In the genomic region with DNA sequence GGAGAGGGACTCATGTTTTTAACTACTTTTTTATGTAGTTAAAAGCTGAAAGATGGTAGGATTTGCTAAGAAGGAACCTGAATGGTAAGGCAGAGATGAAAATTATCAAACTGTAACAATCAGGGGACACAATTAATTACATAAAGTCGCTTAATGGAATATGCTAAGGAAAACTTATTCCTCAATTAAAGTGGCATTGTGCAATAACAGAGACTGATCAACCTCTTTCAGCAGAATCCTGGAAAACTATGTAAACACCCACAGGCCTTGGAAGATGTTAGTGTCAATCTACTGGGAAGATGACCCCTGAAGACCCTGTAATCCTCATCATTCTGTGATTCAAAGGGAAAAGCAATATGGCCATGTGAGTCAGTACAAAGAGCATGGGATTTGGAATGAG, we compare ENCODE assay signal across 30 cellular contexts. TPM values are rescaled to one million over a fixed set of nuclear protein-coding genes. Genes with fewer than 3 reads are reported as not detected.
DNase-seq lines count a peak whose midpoint lies in the region; ATAC-seq, FAIRE-seq and TF ChIP-seq lines count a peak whose summit lies in the region.
"Had no signal": no experiment of that assay in that cellular context is flagged by ENCODE, and none has a peak within 500 bp of the region (broad histone marks: within the 10 kb centered on the region; RNA-seq: fewer than 3 reads in every experiment).

No MANE protein-coding gene starts in this region.

- no peak overlapping the region for H2BK120ac ChIP-seq in IMR-90 (ENCODE audit: low read depth, low read length)

- WGBS in IMR-90 (ENCODE audit: extremely low coverage in 2 of 2, insufficient read length in 1 of 2), 2 experiments = no CpG with 5 or more reads among the region's 1 CpG
- WGBS in K562 (ENCODE audit: insufficient coverage, low coverage, missing lambda C conversion rate) = 5% methylated on average over 1 of the region's 1 CpG
- WGBS in transverse colon (ENCODE audit: low coverage in 1 of 2), 2 donors = 70 to 95% methylated on average over 1 of the region's 1 CpG

- dilution Hi-C loops in IMR-90 (cut with HindIII; ENCODE audit: low sequenced_read_pairs, unreplicated experiment) = no loop called here

- TF ChIP-seq RAD21 in IMR-90 (IDR thresholded peaks at IDR 0.05; ENCODE audit: low read length) (no peak), K562 (CRISPR knock-in tag; conservative IDR thresholded peaks at IDR 0.05 in 1 of 2, IDR thresholded peaks at IDR 0.05 in 1 of 2) (no peak)

- intact Hi-C loops in IMR-90 (cut with micrococcal nuclease) (no loop called here), K562 (cut with micrococcal nuclease) (no loop called here), gastrocnemius medialis (cut with DNase I; ENCODE audit: low total_unique reads) (no loop called here), transverse colon (cut with DNase I; ENCODE audit: low total_unique reads) (no loop called here)

- H3K56ac ChIP-seq in IMR-90 (ENCODE audit: extremely low read depth, insufficient read depth, low read length) = no peak overlapping the region

- in situ Hi-C loops in IMR-90 (cut with MboI; ENCODE audit: low sequenced_read_pairs) = no loop called here
- in situ Hi-C loops in K562 (cut with MboI) = no loop called here
- in situ Hi-C loops in gastrocnemius medialis (cut with MboI; ENCODE audit: low sequenced_read_pairs in 4 of 4) = no loop called here
- in situ Hi-C loops in transverse colon (cut with MboI; ENCODE audit: low pct_ligation_motif_present in 1 of 4, low pct_unique_long_range_greater_than_20kb in 1 of 4, low sequenced_read_pairs in 3 of 4) = no loop called here

- H3K36me3 ChIP-seq in IMR-90 (ENCODE audit: control insufficient read depth, insufficient read depth, low read length) (no peaks in the 10 kb centered on the region), K562 (ENCODE audit: control insufficient read depth, insufficient read depth, low read length) (no peaks in the 10 kb centered on the region), osteoblast (ENCODE audit: insufficient read depth, low read length) (no peaks in the 10 kb centered on the region), gastrocnemius medialis (no peaks in the 10 kb centered on the region), transverse colon (no peaks in the 10 kb centered on the region)
- H3K36me3 ChIP-seq: BE2C, BLaER1 had no signal

- H3K27me3 ChIP-seq in IMR-90 (ENCODE audit: control insufficient read depth, insufficient read depth, low read length) (no peaks in the 10 kb centered on the region), K562 (ENCODE audit: control insufficient read depth in 2 of 2, insufficient read depth in 2 of 2, low read length in 2 of 2) (peaks cover 0 to 5% of the 10 kb centered on the region in 2 experiments; a peak in 2 of 5 replicates), osteoblast (ENCODE audit: insufficient read depth, low read length) (no peaks in the 10 kb centered on the region), gastrocnemius medialis (no peaks in the 10 kb centered on the region), transverse colon (no peaks in the 10 kb centered on the region)
- H3K27me3 ChIP-seq: BE2C, BLaER1 had no signal

- no peak overlapping the region for H2BK20ac ChIP-seq in IMR-90 (ENCODE audit: low read depth, low read length)

- H3K4me2 ChIP-seq in IMR-90 (ENCODE audit: low read depth, low read length) (no peak overlapping the region), K562 (ENCODE audit: insufficient read depth, low read length) (no peak overlapping the region), osteoblast (ENCODE audit: insufficient read depth, low read length) (no peak overlapping the region)
- H3K4me2 ChIP-seq: BLaER1 had no signal

- H2BK15ac ChIP-seq in IMR-90 (ENCODE audit: low read depth, low read length) = no peak overlapping the region

- no peak overlapping the region for H2AFZ ChIP-seq in IMR-90 (replicated peaks; ENCODE audit: low read length, poor library complexity)
- no peak overlapping the region for H2AFZ ChIP-seq in K562 (ENCODE audit: low read depth, low read length)
- no peak overlapping the region for H2AFZ ChIP-seq in osteoblast (ENCODE audit: low read length)

- no peak overlapping the region for H3K14ac ChIP-seq in IMR-90 (replicated peaks; ENCODE audit: low read depth, low read length)

- H2AK9ac ChIP-seq in IMR-90 (replicated peaks; ENCODE audit: low read depth, low read length, poor library complexity) = no peak overlapping the region

- no peak overlapping the region for H3K9ac ChIP-seq in IMR-90 (ENCODE audit: low read depth, low read length)
- no peak overlapping the region for H3K9ac ChIP-seq in K562 (ENCODE audit: insufficient read depth in 1 of 2, low read depth in 2 of 2, low read length in 2 of 2)
- H3K9ac ChIP-seq: BLaER1 had no signal

- DNase-seq in IMR-90 = no peak
- no peak for DNase-seq in K562 (ENCODE audit: extremely low read depth in 1 of 4, low spot score in 3 of 4)
- DNase-seq in osteoblast (ENCODE audit: insufficient read length, low spot score, missing footprints) = peak; percentile 41
- no peak for DNase-seq in gastrocnemius medialis
- no peak for DNase-seq in transverse colon
- DNase-seq: 8988T; ACHN; BE2C; C1 segment of cervical spinal cord; CD4-positive, alpha-beta memory T cell; CD4-positive, CD25-positive, alpha-beta regulatory T cell; CD8-positive, alpha-beta memory T cell; COR-L47; DMS 273 treated with DMSO at 0.1 percent for 48 hours; DMS153; DMS53; DMS79; DND-41; EL; GDM1 had no signal

- TF ChIP-seq EP300 in K562 (IDR thresholded peaks at IDR 0.05; ENCODE audit: low read length) (no peak), transverse colon (IDR thresholded peaks at IDR 0.05; ENCODE audit: low read depth) (no peak)

- H4K8ac ChIP-seq in IMR-90 (ENCODE audit: low read depth in 2 of 2, low read length in 2 of 2) = no peak overlapping the region

- H3K9me3 ChIP-seq in IMR-90 (ENCODE audit: control insufficient read depth, insufficient read depth, low read length) (no peaks in the 10 kb centered on the region), K562 (replicated peaks; ENCODE audit: control insufficient read depth, insufficient read depth, low read depth, low read length) (no peaks in the 10 kb centered on the region), osteoblast (ENCODE audit: low read depth, low read length) (no peaks in the 10 kb centered on the region), gastrocnemius medialis (no peaks in the 10 kb centered on the region), transverse colon (no peaks in the 10 kb centered on the region)
- H3K9me3 ChIP-seq: BE2C had no signal

- H3K9me1 ChIP-seq in IMR-90 (ENCODE audit: insufficient read depth, low read length) (no peaks in the 10 kb centered on the region), K562 (ENCODE audit: control insufficient read depth, insufficient read depth, low read length) (no peaks in the 10 kb centered on the region)

- no peaks in the 10 kb centered on the region for H4K20me1 ChIP-seq in IMR-90 (ENCODE audit: insufficient read depth, low read length)
- no peaks in the 10 kb centered on the region for H4K20me1 ChIP-seq in K562 (replicated peaks; ENCODE audit: control insufficient read depth, insufficient read depth, low read length)
- H4K20me1 ChIP-seq in osteoblast (ENCODE audit: insufficient read depth, low read length) = no peaks in the 10 kb centered on the region
- H4K20me1 ChIP-seq: BLaER1 had no signal

- POLR2A ChIA-PET in IMR-90 (lab: Charles Lee; ENCODE audit: unreplicated experiment) = no interaction called here
- POLR2A ChIA-PET in K562 (lab: Yijun Ruan, JAX) = interaction anchor here (0.6 kb wide), 1 partner anchor 9 kb away, joined by 3 read pairs; no protein-coding TSS in a partner anchor

- H3K4me1 ChIP-seq in IMR-90 (ENCODE audit: control insufficient read depth, insufficient read depth, low read length) (no peaks in the 10 kb centered on the region), K562 (replicated peaks in 1 of 2; ENCODE audit: control insufficient read depth in 2 of 2, insufficient read depth in 2 of 2, low read length in 2 of 2) (no peaks in the 10 kb centered on the region), osteoblast (ENCODE audit: insufficient read depth, low read length) (no peaks in the 10 kb centered on the region), gastrocnemius medialis (no peaks in the 10 kb centered on the region), transverse colon (no peaks in the 10 kb centered on the region)
- H3K4me1 ChIP-seq: BLaER1 had no signal

- H3K4me3 ChIP-seq in IMR-90 (ENCODE audit: insufficient read depth, low read depth, low read length) = no peak overlapping the region
- H3K4me3 ChIP-seq in K562 = no peak overlapping the region
- no peak overlapping the region for H3K4me3 ChIP-seq in osteoblast (ENCODE audit: insufficient read depth, low read length)
- H3K4me3 ChIP-seq in gastrocnemius medialis = no peak overlapping the region
- no peak overlapping the region for H3K4me3 ChIP-seq in transverse colon
- H3K4me3 ChIP-seq: BLaER1, GM12878 had no signal

- no peak overlapping the region for H4K91ac ChIP-seq in IMR-90 (ENCODE audit: insufficient read depth, low read depth, low read length)

- H3K27ac ChIP-seq in IMR-90 (ENCODE audit: insufficient read depth, low read length) (no peak overlapping the region), K562 (ENCODE audit: extremely low read depth, low read depth, low read length) (no peak overlapping the region), osteoblast (ENCODE audit: low read depth, low read length) (no peak overlapping the region), gastrocnemius medialis (no peak overlapping the region), transverse colon (no peak overlapping the region)
- H3K27ac ChIP-seq: BLaER1 had no signal

- no peak for TF ChIP-seq CTCF in IMR-90 (conservative IDR thresholded peaks at IDR 0.05; ENCODE audit: low read depth, low read length)
- TF ChIP-seq CTCF in K562 (IDR thresholded peaks at IDR 0.05 in 2 of 3, conservative IDR thresholded peaks at IDR 0.05 in 1 of 3; ENCODE audit: insufficient read depth in 2 of 3, low read depth in 1 of 3, low read length in 3 of 3) = no peak
- no peak for TF ChIP-seq CTCF in osteoblast (IDR thresholded peaks at IDR 0.05; ENCODE audit: extremely low read depth, low read depth, low read length)
- TF ChIP-seq CTCF in gastrocnemius medialis (IDR thresholded peaks at IDR 0.05 in 4 of 5, conservative IDR thresholded peaks at IDR 0.05 in 1 of 5) = no peak
- no peak for TF ChIP-seq CTCF in transverse colon (IDR thresholded peaks at IDR 0.05)

- H2AK5ac ChIP-seq in IMR-90 (ENCODE audit: low read depth, low read length) = no peak overlapping the region

- BruUV-seq in IMR-90 (replicated peaks; lab: Mats Ljungman, UMichigan) (no TSS peak), K562 (replicated peaks; lab: Mats Ljungman, UMichigan) (no TSS peak)

- CTCF ChIA-PET in IMR-90 (lab: Yijun Ruan, JAX) = no interaction called here
- CTCF ChIA-PET in K562 (lab: Yijun Ruan, JAX; ENCODE audit: low intra/inter-chr PET ratio) = no interaction called here

- TF ChIP-seq POLR2A in IMR-90 (IDR thresholded peaks at IDR 0.05; ENCODE audit: low read depth, low read length) = no peak
- no peak for TF ChIP-seq POLR2A in K562 (conservative IDR thresholded peaks at IDR 0.05)
- TF ChIP-seq POLR2A in gastrocnemius medialis (IDR thresholded peaks at IDR 0.05) = no peak
- no peak for TF ChIP-seq POLR2A in transverse colon (IDR thresholded peaks at IDR 0.05)

- FAIRE-seq in K562 (lab: Jason Lieb, UNC) = no peak
- FAIRE-seq: A204.1, GM12878, GM12892, GM19239 had no signal

- H3K79me2 ChIP-seq in K562 (ENCODE audit: control insufficient read depth, insufficient read depth, low read length) = no peaks in the 10 kb centered on the region
- H3K79me2 ChIP-seq in osteoblast (ENCODE audit: insufficient read depth, low read length) = no peaks in the 10 kb centered on the region

- H3K18ac ChIP-seq in IMR-90 (ENCODE audit: low read depth, low read length) = no peak overlapping the region

- ATAC-seq in IMR-90 (ENCODE audit: low read depth) (no peak), K562 (no peak), gastrocnemius medialis (no peak)
- ATAC-seq: GM12878 had no signal

- no peak overlapping the region for H3K4ac ChIP-seq in IMR-90 (ENCODE audit: low read depth, low read length)

- no peaks in the 10 kb centered on the region for H3K79me1 ChIP-seq in IMR-90 (ENCODE audit: low read depth in 1 of 2, low read length in 2 of 2)

- H2BK5ac ChIP-seq in IMR-90 (ENCODE audit: low read depth, low read length, poor library complexity, severe bottlenecking) = no peak overlapping the region

- H3K23ac ChIP-seq in IMR-90 (ENCODE audit: low read depth, low read length) = no peak overlapping the region

- no peak overlapping the region for H4K5ac ChIP-seq in IMR-90 (ENCODE audit: low read depth, low read length)

RNA-seq across cellular contexts. Expression of gene NPL, which starts 46.8 kb away (rescaled TPM):
- total RNA-seq in IMR-90 (2012; rRNA removed) (0.36 and 0.83 TPM in 2 replicates), K562 (2014; rRNA removed) (7.3 and 9.9 TPM in 2 replicates), K562 (2014; rRNA removed; fragmentation: Illumina TruSeq; extraction: Trizol) (13.4 and 17.9 TPM in 2 replicates), K562 (2015; rRNA removed; fragmentation: Illumina TruSeq; extraction: Trizol) (11.5 and 15.8 TPM in 2 replicates), K562 (2021) (14.3 and 15.0 TPM in 2 replicates), osteoblast (1.5 and 2.5 TPM in 2 replicates), gastrocnemius medialis (1 to 10 TPM; 2.7 to 6.5 (median 4.3) TPM), transverse colon (10 to 100 TPM in 2 of 4 donors, 1 to 10 TPM in 1, not detected in 1; 9.6 to 94.5 (median 11.4) TPM)
- polyA plus RNA-seq in IMR-90 (2012; rRNA removed) (0.63 and 0.68 TPM in 2 replicates), K562 (2011; rRNA removed) (8.8 and 10.2 TPM in 2 replicates), K562 (2014; fragmentation: Illumina TruSeq; extraction: Trizol) (14.7 and 19.2 TPM in 2 replicates), K562 (2014; fragmentation: Nextera tagmentation; extraction: Ambion mirVana) (10 to 100 TPM; 20.8 to 22.3 TPM), K562 (2014; rRNA removed) (14.0 and 14.2 TPM in 2 replicates)
- 0.05 and 0.11 TPM in 2 replicates for polyA plus RNA-seq in IMR-90 (2012; cell fraction: cytosol; rRNA removed)
- 0.12 and 1.9 TPM in 2 replicates for polyA plus RNA-seq in IMR-90 (2012; cell fraction: nucleus; rRNA removed; ENCODE audit: low replicate concordance)
- 10.3 and 14.9 TPM in 2 replicates for total RNA-seq in K562 (2011; cell fraction: chromatin; rRNA removed; ENCODE audit: low replicate concordance)
- 5.8 and 6.1 TPM in 2 replicates for total RNA-seq in K562 (2011; cell fraction: nucleolus; rRNA removed)
- total RNA-seq in K562 (2011; cell fraction: nucleoplasm; rRNA removed) = 13.4 and 17.6 TPM in 2 replicates
- 4.3 and 11.9 TPM in 2 replicates for polyA plus RNA-seq in K562 (2011; cell fraction: cytosol; rRNA removed)
- 15.2 and 18.7 TPM in 2 replicates for polyA plus RNA-seq in K562 (2011; cell fraction: nucleus; rRNA removed)
- polyA plus RNA-seq in K562 (2012) = 13.2 and 29.8 TPM in 2 replicates
- polyA minus RNA-seq in K562 (2011; rRNA and poly(A)+ RNA removed) = 13.2 and 21.9 TPM in 2 replicates
- polyA minus RNA-seq in K562 (2011; cell fraction: cytosol; rRNA and poly(A)+ RNA removed) = 3.3 and 5.7 TPM in 2 replicates
- 3.5 and 6.0 TPM in 2 replicates for polyA minus RNA-seq in K562 (2011; cell fraction: nucleus; rRNA and poly(A)+ RNA removed)
- total RNA-seq: G401 had no signal

RNA-seq across cellular contexts. Expression of gene RGS8, which starts 58.4 kb away (rescaled TPM):
- not detected in 2 replicates for total RNA-seq in IMR-90 (2012; rRNA removed)
- polyA plus RNA-seq in IMR-90 (2012; rRNA removed) = not detected in 2 replicates
- polyA plus RNA-seq in IMR-90 (2012; cell fraction: cytosol; rRNA removed) = not detected in 2 replicates
- not detected in 2 replicates for polyA plus RNA-seq in IMR-90 (2012; cell fraction: nucleus; rRNA removed; ENCODE audit: low replicate concordance)
- total RNA-seq in K562 (2011; cell fraction: chromatin; rRNA removed; ENCODE audit: low replicate concordance) = not detected in 2 replicates
- not detected in 2 replicates for total RNA-seq in K562 (2011; cell fraction: nucleolus; rRNA removed)
- total RNA-seq in K562 (2011; cell fraction: nucleoplasm; rRNA removed) = not detected in 2 replicates
- not detected in 2 replicates for total RNA-seq in K562 (2014; rRNA removed)
- not detected in 2 replicates for total RNA-seq in K562 (2014; rRNA removed; fragmentation: Illumina TruSeq; extraction: Trizol)
- not detected in 2 replicates for total RNA-seq in K562 (2015; rRNA removed; fragmentation: Illumina TruSeq; extraction: Trizol)
- not detected in 2 replicates for total RNA-seq in K562 (2021)
- not detected in 2 replicates for polyA plus RNA-seq in K562 (2011; rRNA removed)
- not detected in 2 replicates for polyA plus RNA-seq in K562 (2011; cell fraction: cytosol; rRNA removed)
- not detected in 2 replicates for polyA plus RNA-seq in K562 (2011; cell fraction: nucleus; rRNA removed)
- not detected in 2 replicates for polyA plus RNA-seq in K562 (2012)
- polyA plus RNA-seq in K562 (2014; fragmentation: Illumina TruSeq; extraction: Trizol) = not detected in 2 replicates
- polyA plus RNA-seq in K562 (2014; fragmentation: Nextera tagmentation; extraction: Ambion mirVana) = not detected
- polyA plus RNA-seq in K562 (2014; rRNA removed) = not detected in 2 replicates
- polyA minus RNA-seq in K562 (2011; rRNA and poly(A)+ RNA removed) = not detected in 2 replicates
- not detected in 2 replicates for polyA minus RNA-seq in K562 (2011; cell fraction: cytosol; rRNA and poly(A)+ RNA removed)
- not detected in 2 replicates for polyA minus RNA-seq in K562 (2011; cell fraction: nucleus; rRNA and poly(A)+ RNA removed)
- total RNA-seq in osteoblast = not detected in 2 replicates
- total RNA-seq in gastrocnemius medialis = not detected
- 1 to 10 TPM in 1 of 4 donors, not detected in 3; 2.2 TPM for total RNA-seq in transverse colon
- total RNA-seq: A673; CD4-positive, alpha-beta memory T cell; CD4-positive, CD25-positive, alpha-beta regulatory T cell; CD8-positive, alpha-beta memory T cell; Daoy; G401 had no signal
- polyA plus RNA-seq: AG04450; CD14-positive monocyte; CD4-positive, alpha-beta memory T cell; CD4-positive, CD25-positive, alpha-beta regulatory T cell; CD8-positive, alpha-beta memory T cell had no signal
